8 cellular contexts compared by ENCODE assay signal in genomic region chr1:24540906-24541710, GRCh38. TPM values are rescaled to one million over a fixed set of nuclear protein-coding genes. Genes with fewer than 3 reads are reported as not detected.
DNase-seq lines count a peak whose midpoint lies in the region; ATAC-seq and TF ChIP-seq lines count a peak whose summit lies in the region.

No MANE protein-coding gene starts in this region.

- H3K36me3 ChIP-seq in stomach = peaks cover 0 to 7% (median 3%) of the 10 kb centered on the region in 4 donors

- H3K9me3 ChIP-seq in stomach = no peaks in the 10 kb centered on the region

- WGBS in stomach, 5 donors = 19 to 30% (median 23%) methylated on average over 7 of the region's 7 CpGs

- H3K4me3 Mint-ChIP-seq in activated CD8-positive, alpha-beta memory T cell treated with anti-CD3 and anti-CD28 coated beads, Interleukin-2, amount 10 ng/mL, durations not matched to agents 7 days and 5 days = peak overlapping the region; percentile 54

- TF ChIP-seq CTCF in fibroblast of mammary gland (conservative IDR thresholded peaks at IDR 0.05; ENCODE audit: control insufficient read depth, insufficient read depth, low read depth, low read length) (no peak), stomach (IDR thresholded peaks at IDR 0.05) (no peak)

- H3K27ac Mint-ChIP-seq in activated CD8-positive, alpha-beta memory T cell treated with anti-CD3 and anti-CD28 coated beads, Interleukin-2, amount 10 ng/mL, durations not matched to agents 7 days and 5 days = peak overlapping the region; percentile 81

- H3K9me3 Mint-ChIP-seq in activated CD8-positive, alpha-beta memory T cell treated with anti-CD3 and anti-CD28 coated beads, Interleukin-2, amount 10 ng/mL, durations not matched to agents 7 days and 5 days (ENCODE audit: low read depth) = no peaks in the 10 kb centered on the region

- no peaks in the 10 kb centered on the region for H3K27me3 Mint-ChIP-seq in activated CD8-positive, alpha-beta memory T cell treated with anti-CD3 and anti-CD28 coated beads, Interleukin-2, amount 10 ng/mL, durations not matched to agents 7 days and 5 days

- H3K4me3 ChIP-seq in fibroblast of mammary gland (ENCODE audit: control insufficient read depth, low read depth, low read length) = no peak overlapping the region
- H3K4me3 ChIP-seq in stomach = no peak overlapping the region

- H3K4me1 ChIP-seq in stomach = peaks cover 10 to 35% (median 15%) of the 10 kb centered on the region in 4 donors

- peak; percentile 63 for DNase-seq in activated CD8-positive, alpha-beta memory T cell treated with anti-CD3 and anti-CD28 coated beads, Interleukin-2, amount 10 ng/mL, durations not matched to agents 7 days and 5 days
- no peak for DNase-seq in activated CD8-positive, alpha-beta memory T cell treated with anti-CD3 and anti-CD28 coated beads, Interleukin-2, amount 50 U/mL, for 4 hours
- DNase-seq in T follicular helper cell (ENCODE audit: low read depth) (peak; percentile 8), fibroblast of mammary gland (ENCODE audit: low read depth) (peak; percentile 72), stomach (peak; percentile 60), posterior vena cava (ENCODE audit: low spot score) (no peak), SHP77 (lab: John Stamatoyannopoulos, UW) (no peak), NCI-H1092 treated with DMSO at 0.1 percent for 48 hours (lab: John Stamatoyannopoulos, UW) (no peak)

- CTCF ChIA-PET in activated CD8-positive, alpha-beta memory T cell treated with anti-CD3 and anti-CD28 coated beads, Interleukin-2, amount 10 ng/mL, durations not matched to agents 7 days and 5 days (lab: Charles Lee) = interaction anchor here (0.6 to 4.9 kb wide), 29 partner anchors 9 to 391 kb away, joined by 3 to 34 read pairs (median 4); partner anchors contain the start of genes NCMAP, NIPAL3 and STPG1

- no peak for TF ChIP-seq POLR2A in stomach (IDR thresholded peaks at IDR 0.05)

- H3K27me3 ChIP-seq in stomach = no peaks in the 10 kb centered on the region

- peak overlapping the region; percentile 24 to 79 (median 62) for H3K27ac ChIP-seq in stomach

- H3K4me1 Mint-ChIP-seq in activated CD8-positive, alpha-beta memory T cell treated with anti-CD3 and anti-CD28 coated beads, Interleukin-2, amount 10 ng/mL, durations not matched to agents 7 days and 5 days = peaks cover 63% of the 10 kb centered on the region

- no peak for TF ChIP-seq EP300 in stomach (IDR thresholded peaks at IDR 0.05)

- intact Hi-C loops in stomach (cut with DNase I; ENCODE audit: low total_unique reads) (no loop called here), posterior vena cava (cut with DNase I) (no loop called here)

- peak; percentile 63 for ATAC-seq in activated CD8-positive, alpha-beta memory T cell treated with anti-CD3 and anti-CD28 coated beads, Interleukin-2, amount 10 ng/mL, durations not matched to agents 7 days and 5 days

- peaks cover 10% of the 10 kb centered on the region for H3K36me3 Mint-ChIP-seq in activated CD8-positive, alpha-beta memory T cell treated with anti-CD3 and anti-CD28 coated beads, Interleukin-2, amount 10 ng/mL, durations not matched to agents 7 days and 5 days

RNA-seq across cellular contexts. Expression of gene NCMAP, which starts 14.8 kb away (rescaled TPM):
- total RNA-seq in activated CD8-positive, alpha-beta memory T cell treated with anti-CD3 and anti-CD28 coated beads, Interleukin-2, amount 10 ng/mL, durations not matched to agents 7 days and 5 days = not detected
- 1 to 10 TPM in 3 of 5 donors, under 1 TPM in 2; 0.29 to 9.3 (median 3.9) TPM for total RNA-seq in stomach
- polyA plus RNA-seq in stomach = 1 to 10 TPM; 2.4 to 5.0 (median 4.3) TPM
- total RNA-seq in posterior vena cava = not detected

RNA-seq across cellular contexts. Expression of gene RCAN3, which starts 38.5 kb away (rescaled TPM):
- 10 to 100 TPM; 23.9 to 30.6 TPM for total RNA-seq in activated CD8-positive, alpha-beta memory T cell treated with anti-CD3 and anti-CD28 coated beads, Interleukin-2, amount 10 ng/mL, durations not matched to agents 7 days and 5 days
- total RNA-seq in stomach = 10 to 100 TPM in 2 of 5 donors, 1 to 10 TPM in 3; 2.9 to 52.0 (median 9.3) TPM
- 10 to 100 TPM in 1 of 3 donors, 1 to 10 TPM in 2; 5.7 to 10.7 (median 5.9) TPM for polyA plus RNA-seq in stomach
- total RNA-seq in posterior vena cava = 1 to 10 TPM; 6.0 to 9.9 TPM

Comparison
In these comparisons a context has a peak if more than half of its experiments do, and no peak if none do; other contexts are left out.
1. DNase-seq: peak in activated CD8-positive, alpha-beta memory T cell treated with anti-CD3 and anti-CD28 coated beads, Interleukin-2, amount 10 ng/mL, durations not matched to agents 7 days and 5 days (single experiment), T follicular helper cell (single experiment), fibroblast of mammary gland (single experiment) and stomach (single experiment); none in activated CD8-positive, alpha-beta memory T cell treated with anti-CD3 and anti-CD28 coated beads, Interleukin-2, amount 50 U/mL, for 4 hours (single experiment), posterior vena cava (single experiment), SHP77 (0 of 2) and NCI-H1092 treated with DMSO at 0.1 percent for 48 hours (single experiment).